8 cellular contexts compared by ENCODE assay signal in genomic region chr14:35121887-35122695, GRCh38. TPM values are rescaled to one million over a fixed set of nuclear protein-coding genes. Genes with fewer than 3 reads are reported as not detected.
DNase-seq lines count a peak whose midpoint lies in the region; ATAC-seq and TF ChIP-seq lines count a peak whose summit lies in the region.

Gene PPP2R3C, minus strand, starts transcription at chr14:35121990. Its CDS starts 31 bp downstream, at chr14:35121959.
Gene PRORP, plus strand, starts transcription at chr14:35122552. Its CDS starts 694 bp downstream, at chr14:35123246.

- no peaks in the 10 kb centered on the region for H3K9me3 ChIP-seq in BE2C
- no peaks in the 10 kb centered on the region for H3K9me3 ChIP-seq in colonic mucosa

- no peak for TF ChIP-seq CTCF in BE2C (IDR thresholded peaks at IDR 0.05; ENCODE audit: low read depth, low read length)
- TF ChIP-seq CTCF in colonic mucosa (IDR thresholded peaks at IDR 0.05), result no peak

- H3K4me1 ChIP-seq in BE2C, result no peaks in the 10 kb centered on the region; the same call in 1 of the 2 replicates
- peaks cover 9% of the 10 kb centered on the region for H3K4me1 ChIP-seq in colonic mucosa

- H3K36me3 ChIP-seq in BE2C (peaks cover 5% of the 10 kb centered on the region; the same call in 1 of the 2 replicates), colonic mucosa (no peaks in the 10 kb centered on the region)

- peak; percentile 81 for ATAC-seq in HG03460 (IDR thresholded peaks at IDR 0.05; ENCODE audit: unreplicated experiment)

- H3K9ac ChIP-seq in colonic mucosa (ENCODE audit: low read depth in 2 of 2, low read length in 2 of 2), result peak within 1 kb of the TSS; percentile 89 to 98

- H3K4me3 ChIP-seq in BE2C (ENCODE audit: low read depth, low read length), result peak within 1 kb of the TSS; percentile 91
- peak within 1 kb of the TSS; percentile 72 for H3K4me3 ChIP-seq in colonic mucosa

- intact Hi-C loops in colonic mucosa (cut with DNase I), result loop anchor here (5.0 kb wide), 1 partner anchor 70 kb away; no protein-coding TSS in a partner anchor

- DNase-seq in BE2C (peak; percentile 84), GM19240 (ENCODE audit: insufficient read length, low spot score) (peak; percentile 80), NCI-H526 (lab: John Stamatoyannopoulos, UW) (peak; percentile 95 to 97), colonic mucosa (peak; percentile 91)
- DNase-seq in activated CD4-positive, alpha-beta T cell treated with anti-CD3 and anti-CD28 coated beads for 48 hours, result peak; percentile 91
- peak; percentile 72 to 81 for DNase-seq in stimulated activated CD4-positive, alpha-beta T cell treated with anti-CD3 and anti-CD28 coated beads, Interleukin-1b, Interleukin-23, amount 100 ng/mL, for 4 hours (ENCODE audit: low read depth in 2 of 2)

- H3K27me3 ChIP-seq in BE2C, result no peaks in the 10 kb centered on the region
- H3K27me3 ChIP-seq in colonic mucosa, result no peaks in the 10 kb centered on the region
- no peaks in the 10 kb centered on the region for H3K27me3 ChIP-seq in layer of hippocampus (ENCODE audit: control insufficient read depth, insufficient read depth, low read length)

- H3K27ac ChIP-seq in colonic mucosa, result peak within 1 kb of the TSS; percentile 94
- peak within 1 kb of the TSS; percentile 99 for H3K27ac ChIP-seq in layer of hippocampus (ENCODE audit: low read depth, low read length)

RNA-seq across cellular contexts. Expression of gene PPP2R3C, which starts in this region (rescaled TPM):
- 27.9 TPM for polyA plus RNA-seq in BE2C (2012; ENCODE audit: insufficient read depth, insufficient read length, low read depth)
- total RNA-seq in colonic mucosa, result 10 to 100 TPM; 17.7 to 26.3 TPM

RNA-seq across cellular contexts. Expression of gene PRORP, which starts in this region (rescaled TPM):
- 6.6 TPM for polyA plus RNA-seq in BE2C (2012; ENCODE audit: insufficient read depth, insufficient read length, low read depth)
- total RNA-seq in colonic mucosa, result 10 to 100 TPM; 23.6 to 36.0 TPM

Comparison
In these comparisons a context has a peak if more than half of its experiments do, and no peak if none do; other contexts are left out.
1. Peak in every context shown above with its lines: DNase-seq, ATAC-seq, H3K4me3 ChIP-seq and H3K27ac ChIP-seq.